13 cellular contexts compared by ENCODE assay signal in genomic region chr16:85438981-85439639, GRCh38.
"Had no signal": no experiment of that assay in that cellular context is flagged by ENCODE, and none has a peak within 500 bp of the region (broad histone marks: within the 10 kb centered on the region; RNA-seq: fewer than 3 reads in every experiment).

No MANE protein-coding gene starts in this region.

- H3K4me1 Mint-ChIP-seq: activated naive CD8-positive, alpha-beta T cell treated with anti-CD3 and anti-CD28 coated beads for 36 hours; stimulated activated memory B cell treated with anti-CD40 and anti-IgM and Interleukin-4, amounts not matched to agents 10 μg/mL and 1 μg/mL and 100 μg/mL, for 72 hours had no signal

- H3K9me3 ChIP-seq: breast epithelium, neutrophil, right atrium auricular region, tibial nerve had no signal

- H3K36me3 Mint-ChIP-seq: activated CD4-positive, alpha-beta memory T cell treated with anti-CD3 and anti-CD28 coated beads for 36 hours; activated naive CD8-positive, alpha-beta T cell treated with anti-CD3 and anti-CD28 coated beads for 36 hours; stimulated activated memory B cell treated with anti-CD40 and anti-IgM and Interleukin-4, amounts not matched to agents 10 μg/mL and 1 μg/mL and 100 μg/mL, for 72 hours had no signal

- H3K27me3 ChIP-seq: breast epithelium, neutrophil, right atrium auricular region, tibial nerve had no signal

- DNase-seq: activated CD4-positive, alpha-beta memory T cell treated with anti-CD3 and anti-CD28 coated beads for 36 hours; activated gamma-delta T cell treated with Interleukin-2 at 50 U/mL for 16 hours; activated naive CD8-positive, alpha-beta T cell treated with anti-CD3 and anti-CD28 coated beads for 36 hours; activated T-cell treated with anti-CD3 and anti-CD28 coated beads, Interleukin-2, amount 50 U/mL, for 48 hours; anterior cingulate cortex; hippocampal formation; posterior cingulate gyrus; small intestine had no signal

- H3K4me3 Mint-ChIP-seq: activated CD4-positive, alpha-beta memory T cell treated with anti-CD3 and anti-CD28 coated beads for 36 hours; activated naive CD8-positive, alpha-beta T cell treated with anti-CD3 and anti-CD28 coated beads for 36 hours; stimulated activated memory B cell treated with anti-CD40 and anti-IgM and Interleukin-4, amounts not matched to agents 10 μg/mL and 1 μg/mL and 100 μg/mL, for 72 hours had no signal

- H3K27ac Mint-ChIP-seq: activated CD4-positive, alpha-beta memory T cell treated with anti-CD3 and anti-CD28 coated beads for 36 hours; activated naive CD8-positive, alpha-beta T cell treated with anti-CD3 and anti-CD28 coated beads for 36 hours; stimulated activated memory B cell treated with anti-CD40 and anti-IgM and Interleukin-4, amounts not matched to agents 10 μg/mL and 1 μg/mL and 100 μg/mL, for 72 hours had no signal

- H3K27me3 Mint-ChIP-seq: activated CD4-positive, alpha-beta memory T cell treated with anti-CD3 and anti-CD28 coated beads for 36 hours; activated naive CD8-positive, alpha-beta T cell treated with anti-CD3 and anti-CD28 coated beads for 36 hours had no signal

- FAIRE-seq: small intestine had no signal

- H3K27ac ChIP-seq: breast epithelium, neutrophil, right atrium auricular region, tibial nerve had no signal

- H3K36me3 ChIP-seq: breast epithelium, neutrophil, right atrium auricular region had no signal

- H3K9me3 Mint-ChIP-seq: activated CD4-positive, alpha-beta memory T cell treated with anti-CD3 and anti-CD28 coated beads for 36 hours; activated naive CD8-positive, alpha-beta T cell treated with anti-CD3 and anti-CD28 coated beads for 36 hours; stimulated activated memory B cell treated with anti-CD40 and anti-IgM and Interleukin-4, amounts not matched to agents 10 μg/mL and 1 μg/mL and 100 μg/mL, for 72 hours had no signal

- ATAC-seq: stimulated activated memory B cell treated with anti-CD40 and anti-IgM and Interleukin-4, amounts not matched to agents 10 μg/mL and 1 μg/mL and 100 μg/mL, for 72 hours had no signal

- H3K4me3 ChIP-seq: breast epithelium, right atrium auricular region, tibial nerve had no signal
